Comparison of ENCODE assay signal across 8 cellular contexts in genomic region chr7:105876091-105876963, GRCh38. TPM values are rescaled to one million over a fixed set of nuclear protein-coding genes. Genes with fewer than 3 reads are reported as not detected.
A peak's percentile ranks its signal among the peaks of the same experiment; 100 is the strongest.
DNase-seq lines count a peak whose midpoint lies in the region; ATAC-seq and TF ChIP-seq lines count a peak whose summit lies in the region.

A gene with protein sequence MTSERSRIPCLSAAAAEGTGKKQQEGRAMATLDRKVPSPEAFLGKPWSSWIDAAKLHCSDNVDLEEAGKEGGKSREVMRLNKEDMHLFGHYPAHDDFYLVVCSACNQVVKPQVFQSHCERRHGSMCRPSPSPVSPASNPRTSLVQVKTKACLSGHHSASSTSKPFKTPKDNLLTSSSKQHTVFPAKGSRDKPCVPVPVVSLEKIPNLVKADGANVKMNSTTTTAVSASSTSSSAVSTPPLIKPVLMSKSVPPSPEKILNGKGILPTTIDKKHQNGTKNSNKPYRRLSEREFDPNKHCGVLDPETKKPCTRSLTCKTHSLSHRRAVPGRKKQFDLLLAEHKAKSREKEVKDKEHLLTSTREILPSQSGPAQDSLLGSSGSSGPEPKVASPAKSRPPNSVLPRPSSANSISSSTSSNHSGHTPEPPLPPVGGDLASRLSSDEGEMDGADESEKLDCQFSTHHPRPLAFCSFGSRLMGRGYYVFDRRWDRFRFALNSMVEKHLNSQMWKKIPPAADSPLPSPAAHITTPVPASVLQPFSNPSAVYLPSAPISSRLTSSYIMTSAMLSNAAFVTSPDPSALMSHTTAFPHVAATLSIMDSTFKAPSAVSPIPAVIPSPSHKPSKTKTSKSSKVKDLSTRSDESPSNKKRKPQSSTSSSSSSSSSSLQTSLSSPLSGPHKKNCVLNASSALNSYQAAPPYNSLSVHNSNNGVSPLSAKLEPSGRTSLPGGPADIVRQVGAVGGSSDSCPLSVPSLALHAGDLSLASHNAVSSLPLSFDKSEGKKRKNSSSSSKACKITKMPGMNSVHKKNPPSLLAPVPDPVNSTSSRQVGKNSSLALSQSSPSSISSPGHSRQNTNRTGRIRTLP (minus strand): TSS chr7:105876599. CDS start chr7:105876558, 41 bp downstream.

- ATAC-seq in GM18907 (IDR thresholded peaks at IDR 0.05; ENCODE audit: unreplicated experiment) (peak; percentile 77), HG03442 (IDR thresholded peaks at IDR 0.05; ENCODE audit: unreplicated experiment) (peak; percentile 73)
- peak; percentile 85 for ATAC-seq in activated CD4-positive, alpha-beta T cell treated with anti-CD3 and anti-CD28 coated beads for 36 hours

- CTCF ChIA-PET in activated CD4-positive, alpha-beta T cell treated with anti-CD3 and anti-CD28 coated beads for 36 hours (lab: Charles Lee): interaction anchor here (0.6 to 2.7 kb wide), 14 partner anchors 11 to 225 kb away, joined by 3 to 29 read pairs (median 4); no protein-coding TSS in a partner anchor

- intact Hi-C loops in activated CD4-positive, alpha-beta T cell treated with anti-CD3 and anti-CD28 coated beads for 36 hours (cut with DNase I, micrococcal nuclease): loop anchor here (1.0 to 5.0 kb wide), 15 partner anchors 27 to 232 kb away; no protein-coding TSS in a partner anchor

- H3K4me1 Mint-ChIP-seq in activated CD4-positive, alpha-beta T cell treated with anti-CD3 and anti-CD28 coated beads for 36 hours: peaks cover 65% of the 10 kb centered on the region

- H3K27ac Mint-ChIP-seq in activated CD4-positive, alpha-beta T cell treated with anti-CD3 and anti-CD28 coated beads for 36 hours: peak within 1 kb of the TSS; percentile 77

- no peak for TF ChIP-seq CTCF in choroid plexus epithelial cell (conservative IDR thresholded peaks at IDR 0.05; ENCODE audit: low read depth, low read length)

- H3K4me3 Mint-ChIP-seq in activated CD4-positive, alpha-beta T cell treated with anti-CD3 and anti-CD28 coated beads for 36 hours: peak within 1 kb of the TSS; percentile 82

- no peaks in the 10 kb centered on the region for H3K9me3 Mint-ChIP-seq in activated CD4-positive, alpha-beta T cell treated with anti-CD3 and anti-CD28 coated beads for 36 hours (ENCODE audit: low read depth)

- H3K4me3 ChIP-seq in choroid plexus epithelial cell (ENCODE audit: low read depth, low read length): peak within 1 kb of the TSS; percentile 83

- DNase-seq in 8988T (peak; percentile 64), NCI-H524 treated with DMSO at 0.1 percent for 48 hours (lab: John Stamatoyannopoulos, UW) (peak; percentile 62), choroid plexus epithelial cell (ENCODE audit: low read depth) (peak; percentile 99), kidney tubule cell (ENCODE audit: low spot score) (peak; percentile 96)
- DNase-seq in activated CD4-positive, alpha-beta T cell treated with anti-CD3 and anti-CD28 coated beads for 36 hours: peak; percentile 96
- DNase-seq in stimulated activated CD4-positive, alpha-beta T cell treated with anti-CD3 and anti-CD28 coated beads, Interleukin-15, amount 100 ng/mL, for 48 hours (ENCODE audit: low read depth in 2 of 2): peak; percentile 78 to 88

- POLR2A ChIA-PET in activated CD4-positive, alpha-beta T cell treated with anti-CD3 and anti-CD28 coated beads for 36 hours (lab: Charles Lee): no interaction called here

- H3K36me3 Mint-ChIP-seq in activated CD4-positive, alpha-beta T cell treated with anti-CD3 and anti-CD28 coated beads for 36 hours (ENCODE audit: low read depth): peaks cover 5% of the 10 kb centered on the region

- H3K27me3 Mint-ChIP-seq in activated CD4-positive, alpha-beta T cell treated with anti-CD3 and anti-CD28 coated beads for 36 hours: peaks cover 3% of the 10 kb centered on the region

RNA-seq across cellular contexts. Expression of the gene that starts here (rescaled TPM):
- total RNA-seq in activated CD4-positive, alpha-beta T cell treated with anti-CD3 and anti-CD28 coated beads for 36 hours: 10 to 100 TPM; 11.2 to 16.9 TPM

Comparison
In these comparisons a context has a peak if more than half of its experiments do, and no peak if none do; other contexts are left out.
1. Peak in every context shown above with its lines: DNase-seq, ATAC-seq and H3K4me3 ChIP-seq.